In genomic region chr13:112606125-112607001, GRCh38 we compare ENCODE assay signal across 1 cellular context.
A peak's percentile ranks its signal among the peaks of the same experiment; 100 is the strongest.
TF ChIP-seq lines count a peak whose summit lies in the region.

No MANE protein-coding gene starts in this region.

TF ChIP-seq in HepG2, 621 proteins besides CTCF, POLR2A, EP300 and RAD21 (continues in another document):
- TF ChIP-seq POGK (CRISPR knock-in tag; conservative IDR thresholded peaks at IDR 0.05) (0 out of 2 replicates have a peak, but pooled peaks have one; percentile 65), NR2F1 (CRISPR knock-in tag; IDR thresholded peaks at IDR 0.05) (no peak), ZNF782 (CRISPR knock-in tag; IDR thresholded peaks at IDR 0.05; ENCODE audit: borderline replicate concordance) (no peak), MEIS2 (CRISPR knock-in tag; IDR thresholded peaks at IDR 0.05) (no peak), GLMP (CRISPR knock-in tag; IDR thresholded peaks at IDR 0.05; ENCODE audit: borderline replicate concordance) (no peak), GATAD2A (CRISPR knock-in tag; IDR thresholded peaks at IDR 0.05) (no peak), ZNF569 (CRISPR knock-in tag; IDR thresholded peaks at IDR 0.05; ENCODE audit: borderline replicate concordance) (no peak), ZNF484 (CRISPR knock-in tag; IDR thresholded peaks at IDR 0.05; ENCODE audit: borderline replicate concordance, low read depth) (no peak), SCMH1 (CRISPR knock-in tag; IDR thresholded peaks at IDR 0.05; ENCODE audit: borderline replicate concordance) (no peak), NCOA2 (CRISPR knock-in tag; IDR thresholded peaks at IDR 0.05) (no peak), ZNF24 (IDR thresholded peaks at IDR 0.05) (no peak), TBP (CRISPR knock-in tag; IDR thresholded peaks at IDR 0.05) (no peak), BHLHE40 (IDR thresholded peaks at IDR 0.05; ENCODE audit: low read length) (no peak), RARG (CRISPR knock-in tag; IDR thresholded peaks at IDR 0.05; ENCODE audit: low read depth) (no peak), ZNF136 (CRISPR knock-in tag; IDR thresholded peaks at IDR 0.05; ENCODE audit: low read depth) (no peak), MEIS1 (CRISPR knock-in tag; IDR thresholded peaks at IDR 0.05; ENCODE audit: borderline replicate concordance) (no peak), PHB2 (IDR thresholded peaks at IDR 0.05; ENCODE audit: partially characterized antibody) (no peak), ZNF644 (CRISPR knock-in tag; IDR thresholded peaks at IDR 0.05; ENCODE audit: low read depth) (no peak), PCBP2 (optimal IDR thresholded peaks at IDR 0.05; ENCODE audit: low read depth, low read length, poor library complexity, severe bottlenecking) (no peak), ETV6 (CRISPR knock-in tag; conservative IDR thresholded peaks at IDR 0.05) (no peak), MTERF4 (CRISPR knock-in tag; IDR thresholded peaks at IDR 0.05) (no peak), ZNF329 (CRISPR knock-in tag; IDR thresholded peaks at IDR 0.05; ENCODE audit: low read depth) (no peak), TEAD3 (CRISPR knock-in tag; optimal IDR thresholded peaks at IDR 0.05; ENCODE audit: borderline replicate concordance) (no peak), ZNF703 (CRISPR knock-in tag; IDR thresholded peaks at IDR 0.05; ENCODE audit: borderline replicate concordance) (no peak), KIAA2018 (CRISPR knock-in tag; IDR thresholded peaks at IDR 0.05; ENCODE audit: borderline replicate concordance) (no peak; the same call in 1 of the 2 replicates), CAMTA2 (CRISPR knock-in tag; IDR thresholded peaks at IDR 0.05; ENCODE audit: borderline replicate concordance) (no peak), AGO1 (IDR thresholded peaks at IDR 0.05; ENCODE audit: low read depth, low read length, poor library complexity, severe bottlenecking) (peak; percentile 43), ZNF260 (CRISPR knock-in tag; IDR thresholded peaks at IDR 0.05; ENCODE audit: borderline replicate concordance, low read depth) (no peak), ZNF770 (CRISPR knock-in tag; IDR thresholded peaks at IDR 0.05) (no peak), HCFC1 (IDR thresholded peaks at IDR 0.05; ENCODE audit: low read depth, low read length) (no peak), PHF5A (CRISPR knock-in tag; IDR thresholded peaks at IDR 0.05; ENCODE audit: low read depth, unreplicated experiment) (no peak), ZNF766 (CRISPR knock-in tag; IDR thresholded peaks at IDR 0.05; ENCODE audit: borderline replicate concordance) (no peak), IRX3 (CRISPR knock-in tag; IDR thresholded peaks at IDR 0.05; ENCODE audit: borderline replicate concordance, low read depth) (no peak), KMT2B (CRISPR knock-in tag; IDR thresholded peaks at IDR 0.05) (no peak), HDAC1 (CRISPR knock-in tag; IDR thresholded peaks at IDR 0.05) (no peak), BORCS8-MEF2B (CRISPR knock-in tag; IDR thresholded peaks at IDR 0.05) (0 out of 2 replicates have a peak, but pooled peaks have one; percentile 37), ZNF180 (CRISPR knock-in tag; IDR thresholded peaks at IDR 0.05; ENCODE audit: borderline replicate concordance, low read depth) (no peak), NFE2L2 (IDR thresholded peaks at IDR 0.05; ENCODE audit: low read length) (no peak), MIER2 (CRISPR knock-in tag; IDR thresholded peaks at IDR 0.05) (no peak), IKZF1 (IDR thresholded peaks at IDR 0.05) (no peak), RCOR2 (CRISPR knock-in tag; IDR thresholded peaks at IDR 0.05) (no peak), ZNF792 (CRISPR knock-in tag; IDR thresholded peaks at IDR 0.05) (no peak), NFKB2 (CRISPR knock-in tag; IDR thresholded peaks at IDR 0.05; ENCODE audit: borderline replicate concordance) (no peak), SAFB2 (CRISPR knock-in tag; IDR thresholded peaks at IDR 0.05; ENCODE audit: borderline replicate concordance, low read depth) (no peak), NFYB (CRISPR knock-in tag; IDR thresholded peaks at IDR 0.05) (no peak), SKI (IDR thresholded peaks at IDR 0.05; ENCODE audit: partially characterized antibody) (no peak), HIC2 (CRISPR knock-in tag; IDR thresholded peaks at IDR 0.05; ENCODE audit: low read depth) (no peak), NONO (IDR thresholded peaks at IDR 0.05) (no peak), NONO (CRISPR knock-in tag; conservative IDR thresholded peaks at IDR 0.05) (no peak)
